Comparison of ENCODE assay signal across 8 cellular contexts in the genomic region with DNA sequence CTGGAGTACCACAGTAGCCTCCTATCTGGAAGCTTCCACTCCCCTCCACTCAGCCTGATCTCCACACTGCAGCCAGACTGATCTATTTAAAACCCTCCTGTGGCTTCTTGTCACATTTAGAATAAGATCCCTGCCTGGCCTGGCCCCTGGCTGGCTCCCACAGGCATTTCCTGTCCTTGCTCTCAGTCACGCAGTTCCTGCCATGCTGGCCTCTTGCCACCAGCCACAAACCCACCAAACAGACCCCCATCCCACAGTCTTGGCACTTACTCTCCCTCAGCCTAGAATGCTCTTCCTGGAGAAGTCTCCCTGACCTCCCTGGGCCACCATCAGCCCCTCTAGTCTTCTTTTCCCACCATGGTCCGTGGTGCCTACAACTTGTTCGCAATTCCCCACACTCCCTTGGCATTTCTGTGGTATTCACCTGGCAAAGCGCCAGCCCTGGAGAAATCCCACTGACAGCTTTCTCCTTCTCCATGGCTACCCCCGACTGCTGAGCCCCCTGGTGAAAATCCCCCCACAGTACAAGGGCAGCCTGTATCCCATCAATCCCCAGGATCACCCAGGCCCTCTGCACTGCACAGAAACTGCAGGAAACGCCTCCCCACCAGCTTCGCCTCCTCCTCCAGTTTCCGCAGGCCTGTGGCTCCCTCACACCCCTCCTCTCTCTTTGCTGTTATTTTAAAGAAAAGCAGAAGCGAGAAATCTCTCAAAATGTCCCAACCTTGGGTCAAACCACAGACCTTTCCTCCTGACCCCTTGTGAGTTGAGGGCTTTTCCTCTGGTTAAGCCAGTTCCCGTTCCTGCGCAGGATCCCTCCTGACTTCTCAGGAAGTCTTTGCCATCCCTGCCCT.
DNase-seq lines count a peak whose midpoint lies in the region; ATAC-seq lines count a peak whose summit lies in the region.

No MANE protein-coding gene starts in this region.

- H2BK5ac ChIP-seq in trophoblast cell (ENCODE audit: low read depth, low read length, poor library complexity) = no peak overlapping the region

- H3K79me2 ChIP-seq in trophoblast cell (ENCODE audit: control insufficient read depth, insufficient read depth, low read length, poor library complexity) = no peaks in the 10 kb centered on the region

- H3K36me3 ChIP-seq in trophoblast cell (ENCODE audit: control insufficient read depth in 1 of 2, insufficient read depth in 2 of 2, low read length in 2 of 2) = no peaks in the 10 kb centered on the region

- WGBS in trophoblast cell (ENCODE audit: extremely low coverage, insufficient coverage, insufficient read length) = no CpG with 5 or more reads among the region's 11 CpGs

- H3K9me3 ChIP-seq in trophoblast cell (ENCODE audit: insufficient read depth, low read depth, low read length) = peaks cover 2% of the 10 kb centered on the region

- no peak overlapping the region for H2AK5ac ChIP-seq in trophoblast cell (ENCODE audit: low read length)

- no peaks in the 10 kb centered on the region for H3K27me3 ChIP-seq in trophoblast cell (ENCODE audit: insufficient read depth, low read length)

- no peak overlapping the region for H3K23ac ChIP-seq in trophoblast cell (ENCODE audit: low read length)

- no peaks in the 10 kb centered on the region for H3K79me1 ChIP-seq in trophoblast cell (ENCODE audit: low read length)

- H3K14ac ChIP-seq in trophoblast cell (ENCODE audit: low read length) = no peak overlapping the region

- no peak overlapping the region for H2BK12ac ChIP-seq in trophoblast cell (ENCODE audit: low read length)

- H3K18ac ChIP-seq in trophoblast cell (ENCODE audit: low read length) = peak overlapping the region; percentile 23

- H4K91ac ChIP-seq in trophoblast cell (ENCODE audit: low read depth, low read length) = no peak overlapping the region

- H4K8ac ChIP-seq in trophoblast cell (ENCODE audit: low read depth, low read length) = no peak overlapping the region

- no peak overlapping the region for H2AFZ ChIP-seq in trophoblast cell (ENCODE audit: insufficient read depth, low read length, poor library complexity)

- no peak overlapping the region for H3K9ac ChIP-seq in trophoblast cell (ENCODE audit: low read length)

- H4K12ac ChIP-seq in trophoblast cell (ENCODE audit: low read depth, low read length) = no peak overlapping the region

- peaks cover 22% of the 10 kb centered on the region in 2 experiments for H3K4me1 ChIP-seq in trophoblast cell (ENCODE audit: control insufficient read depth in 1 of 2, insufficient read depth in 2 of 2, low read length in 2 of 2)

- H3K4me2 ChIP-seq in trophoblast cell (ENCODE audit: low read length) = peak overlapping the region; percentile 12

- no peak overlapping the region for H3K4me3 ChIP-seq in trophoblast cell (ENCODE audit: low read depth, low read length)

- H2BK120ac ChIP-seq in trophoblast cell (ENCODE audit: insufficient read depth, low read length, poor library complexity) = no peak overlapping the region

- ATAC-seq in GM18519 (IDR thresholded peaks at IDR 0.05; ENCODE audit: low FRiP score, unreplicated experiment) = peak; percentile 60
- peak; percentile 61 for ATAC-seq in HG02623 (IDR thresholded peaks at IDR 0.05; ENCODE audit: unreplicated experiment)

- DNase-seq in NCI-H69 (lab: John Stamatoyannopoulos, UW) (peak; percentile 29), dermis blood vessel endothelial cell (peak; percentile 51), trophoblast cell (peak; percentile 5 to 38), HT-29 (ENCODE audit: low spot score) (no peak), NCI-H526 (lab: John Stamatoyannopoulos, UW) (no peak)
- no peak for DNase-seq in activated CD4-positive, alpha-beta T cell treated with anti-CD3 and anti-CD28 coated beads, Interleukin-2, amount 50 U/mL, for 1 hour

- H3K27ac ChIP-seq in trophoblast cell (ENCODE audit: low read depth, low read length) = peak overlapping the region; percentile 5

- H3K4ac ChIP-seq in trophoblast cell (ENCODE audit: low read depth, low read length) = no peak overlapping the region

Comparison
In these comparisons a context has a peak if more than half of its experiments do, and no peak if none do; other contexts are left out.
1. DNase-seq: peak in NCI-H69 (single experiment), dermis blood vessel endothelial cell (single experiment) and trophoblast cell (2 of 2); none in HT-29 (single experiment), activated CD4-positive, alpha-beta T cell treated with anti-CD3 and anti-CD28 coated beads, Interleukin-2, amount 50 U/mL, for 1 hour (single experiment) and NCI-H526 (0 of 2).